ENCODE assay signal across 9 cellular contexts in the genomic region with DNA sequence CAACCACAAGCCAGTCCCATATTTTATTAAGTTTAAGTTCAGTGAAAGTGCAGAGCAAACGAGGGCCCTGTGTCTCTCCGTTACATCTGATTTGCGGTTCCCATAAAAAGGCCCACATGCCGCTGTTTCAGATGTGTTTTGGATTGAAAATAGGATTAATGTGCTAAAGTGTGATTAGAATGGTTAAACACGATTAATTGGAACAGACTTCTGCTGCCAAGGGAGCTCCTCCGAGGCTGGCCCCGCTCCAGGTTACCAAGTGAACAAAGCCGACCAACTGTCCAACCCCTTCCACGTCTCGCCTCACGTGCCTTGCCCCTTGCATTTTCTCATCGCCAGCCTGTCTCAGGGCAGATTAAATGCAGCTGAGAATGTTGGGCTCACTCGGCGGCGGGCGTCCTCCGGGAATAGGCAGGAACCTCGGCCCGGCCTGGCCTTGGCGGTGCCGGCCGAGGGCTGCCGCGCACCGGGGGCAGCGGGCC.
A peak's percentile ranks its signal among the peaks of the same experiment; 100 is the strongest.
DNase-seq lines count a peak whose midpoint lies in the region; ATAC-seq and TF ChIP-seq lines count a peak whose summit lies in the region.
"Had no signal": no experiment of that assay in that cellular context is flagged by ENCODE, and none has a peak within 500 bp of the region (broad histone marks: within the 10 kb centered on the region; RNA-seq: fewer than 3 reads in every experiment).

No MANE protein-coding gene starts in this region.

- H3K27me3 ChIP-seq in BLaER1 treated with 17β-estradiol and CSF1 and Interleukin-3, amounts not matched to agents 10 nM and 100 nM: peaks cover 0 to 19% (median 0%) of the 10 kb centered on the region in 11 experiments; a peak in 7 of 22 replicates
- H3K27me3 ChIP-seq in PC-9 (ENCODE audit: insufficient read depth, low read depth): peaks cover 58% of the 10 kb centered on the region

- peak; percentile 63 for DNase-seq in NCI-H2227 (lab: John Stamatoyannopoulos, UW; ENCODE audit: unreplicated experiment)
- peak; percentile 55 for DNase-seq in fibroblast of mammary gland (ENCODE audit: low read depth)
- DNase-seq in omental fat pad (ENCODE audit: low spot score): peak; percentile 63
- DNase-seq in cerebellar nuclear complex (lab: John Stamatoyannopoulos, UW): no peak
- DNase-seq in PC-9: no peak
- no peak for DNase-seq in T-helper 1 cell
- DNase-seq: DND-41 had no signal

- H3K4me3 ChIP-seq in BLaER1 treated with 17β-estradiol and CSF1 and Interleukin-3, amounts not matched to agents 10 nM and 100 nM: peak overlapping the region in 5 of 10 experiments; percentile 15 to 40 (median 33); a peak in 5 of 20 replicates
- H3K4me3 ChIP-seq in fibroblast of mammary gland (ENCODE audit: control insufficient read depth, low read depth, low read length): no peak overlapping the region
- H3K4me3 ChIP-seq in PC-9: no peak overlapping the region

- CTCF ChIA-PET in PC-9 (lab: Charles Lee): no interaction called here

- no peaks in the 10 kb centered on the region for H3K9me3 ChIP-seq in BLaER1 treated with 17β-estradiol and CSF1 and Interleukin-3, amounts not matched to agents 10 nM and 100 nM (replicated peaks in 1 of 11)
- no peaks in the 10 kb centered on the region for H3K9me3 ChIP-seq in PC-9 (ENCODE audit: insufficient read depth, low read depth)

- BruUV-seq in PC-9 (replicated peaks; lab: Mats Ljungman, UMichigan): no TSS peak

- H3K36me3 ChIP-seq in BLaER1 treated with 17β-estradiol and CSF1 and Interleukin-3, amounts not matched to agents 10 nM and 100 nM: no peaks in the 10 kb centered on the region
- H3K36me3 ChIP-seq in PC-9 (ENCODE audit: low read depth): no peaks in the 10 kb centered on the region

- H3K9me2 ChIP-seq in PC-9 (ENCODE audit: insufficient read depth): no peaks in the 10 kb centered on the region

- intact Hi-C loops in PC-9 (cut with micrococcal nuclease; ENCODE audit: unreplicated experiment): no loop called here

- POLR2A ChIA-PET in PC-9 (lab: Charles Lee; ENCODE audit: unreplicated experiment): no interaction called here

- peaks cover 11 to 45% (median 20%) of the 10 kb centered on the region in 10 experiments for H3K4me1 ChIP-seq in BLaER1 treated with 17β-estradiol and CSF1 and Interleukin-3, amounts not matched to agents 10 nM and 100 nM
- H3K4me1 ChIP-seq in PC-9 (replicated peaks; ENCODE audit: insufficient read depth): no peaks in the 10 kb centered on the region

- TF ChIP-seq CTCF in fibroblast of mammary gland (conservative IDR thresholded peaks at IDR 0.05; ENCODE audit: control insufficient read depth, insufficient read depth, low read depth, low read length) (no peak), omental fat pad (IDR thresholded peaks at IDR 0.05) (no peak), PC-9 (conservative IDR thresholded peaks at IDR 0.05) (no peak)

- H4K20me1 ChIP-seq in BLaER1 treated with 17β-estradiol and CSF1 and Interleukin-3, amounts not matched to agents 10 nM and 100 nM: no peaks in the 10 kb centered on the region
- H4K20me1 ChIP-seq in PC-9 (ENCODE audit: insufficient read depth): no peaks in the 10 kb centered on the region

- H3K4me2 ChIP-seq in BLaER1 treated with 17β-estradiol and CSF1 and Interleukin-3, amounts not matched to agents 10 nM and 100 nM: peak overlapping the region; percentile 74 to 95 (median 87)
- no peak overlapping the region for H3K4me2 ChIP-seq in PC-9

- H2AFZ ChIP-seq in PC-9: no peak overlapping the region

- no peaks in the 10 kb centered on the region for H3F3A ChIP-seq in PC-9 (ENCODE audit: insufficient read depth, low read depth)

- peak; percentile 72 for ATAC-seq in omental fat pad (ENCODE audit: low FRiP score)
- ATAC-seq in GM21529 (IDR thresholded peaks at IDR 0.05; ENCODE audit: unreplicated experiment): no peak

- no peaks in the 10 kb centered on the region for H3K79me2 ChIP-seq in PC-9 (ENCODE audit: low read depth)

- H3K27ac ChIP-seq in BLaER1 treated with 17β-estradiol and CSF1 and Interleukin-3, amounts not matched to agents 10 nM and 100 nM: peak overlapping the region in 6 of 11 experiments; percentile 0 to 71 (median 63); a peak in 6 of 22 replicates
- no peak overlapping the region for H3K27ac ChIP-seq in PC-9

- H3K9ac ChIP-seq in BLaER1 treated with 17β-estradiol and CSF1 and Interleukin-3, amounts not matched to agents 10 nM and 100 nM: peak overlapping the region; percentile 12 to 74 (median 51); a peak in 18 of 22 replicates

Comparison
In these comparisons a context has a peak if more than half of its experiments do, and no peak if none do; other contexts are left out.
1. DNase-seq: peak in NCI-H2227 (single experiment), fibroblast of mammary gland (single experiment) and omental fat pad (single experiment); none in cerebellar nuclear complex (0 of 2), PC-9 (0 of 2) and T-helper 1 cell (0 of 5).